22 cellular contexts compared by ENCODE assay signal in genomic region chr9:27763831-27764230, GRCh38.
"Had no signal": no experiment of that assay in that cellular context is flagged by ENCODE, and none has a peak within 500 bp of the region (broad histone marks: within the 10 kb centered on the region; RNA-seq: fewer than 3 reads in every experiment).

No MANE protein-coding gene starts in this region.

- H3K27ac ChIP-seq: ascending aorta, esophagus muscularis mucosa, heart left ventricle, ovary, skin epidermis, upper lobe of right lung had no signal

- H3K27me3 ChIP-seq: ascending aorta, esophagus muscularis mucosa, foreskin keratinocyte, heart left ventricle, ovary, upper lobe of right lung had no signal

- DNase-seq: activated CD4-positive, alpha-beta memory T cell treated with anti-CD3 and anti-CD28 coated beads for 36 hours; activated CD4-positive, alpha-beta T cell treated with anti-CD3 and anti-CD28 coated beads, Interleukin-2, amount 10 ng/mL, durations not matched to agents 24 days and 14 days; activated CD4-positive, CD25-positive, alpha-beta regulatory T cell treated with anti-CD3 and anti-CD28 coated beads, Interleukin-2, amount 50 U/mL, for 72 hours; activated CD8-positive, alpha-beta memory T cell treated with anti-CD3 and anti-CD28 coated beads, Interleukin-2, amount 50 U/mL, for 48 hours; activated gamma-delta T cell; activated naive CD4-positive, alpha-beta T cell treated with anti-CD3 and anti-CD28 coated beads, Interleukin-2, amount 10 ng/mL, durations not matched to agents 7 days and 5 days; activated naive CD8-positive, alpha-beta T cell treated with anti-CD3 and anti-CD28 coated beads, Interleukin-2, amount 10 ng/mL, durations not matched to agents 7 days and 5 days; activated T-cell treated with anti-CD3 and anti-CD28 coated beads, Interleukin-2, amount 50 U/mL, for 24 hours; foreskin keratinocyte; heart left ventricle; naive B cell; ovary; stimulated activated CD4-positive, alpha-beta T cell treated with anti-CD3 and anti-CD28 coated beads, Interleukin-4, amount 100 ng/mL, for 4 hours; stimulated activated CD8-positive, alpha-beta memory T cell treated with anti-CD3 and anti-CD28 coated beads, Interleukin-4, amount 100 ng/mL, for 48 hours; stimulated activated naive CD8-positive, alpha-beta T cell treated with anti-CD3 and anti-CD28 coated beads, Interleukin-15, amount 100 ng/mL, for 72 hours; substantia nigra; upper lobe of right lung had no signal

- H3K4me3 ChIP-seq: ascending aorta, esophagus muscularis mucosa, heart left ventricle, ovary, skin epidermis, upper lobe of right lung had no signal

- H3K36me3 ChIP-seq: ascending aorta, esophagus muscularis mucosa, heart left ventricle, ovary, upper lobe of right lung had no signal

- ATAC-seq: foreskin keratinocyte; heart left ventricle; sciatic nerve; stimulated activated memory B cell treated with anti-CD40 and anti-IgM and Interleukin-4, amounts not matched to agents 10 μg/mL and 1 μg/mL and 100 μg/mL, for 72 hours; stimulated activated naive CD8-positive, alpha-beta T cell treated with anti-CD3 and anti-CD28 coated beads, Interleukin-15, amount 100 ng/mL, for 72 hours; upper lobe of right lung had no signal

- H3K9me3 ChIP-seq: ascending aorta, esophagus muscularis mucosa, heart left ventricle, ovary, upper lobe of right lung had no signal

- H3K4me1 ChIP-seq: ascending aorta, esophagus muscularis mucosa, heart left ventricle, upper lobe of right lung had no signal
